In the genomic region with DNA sequence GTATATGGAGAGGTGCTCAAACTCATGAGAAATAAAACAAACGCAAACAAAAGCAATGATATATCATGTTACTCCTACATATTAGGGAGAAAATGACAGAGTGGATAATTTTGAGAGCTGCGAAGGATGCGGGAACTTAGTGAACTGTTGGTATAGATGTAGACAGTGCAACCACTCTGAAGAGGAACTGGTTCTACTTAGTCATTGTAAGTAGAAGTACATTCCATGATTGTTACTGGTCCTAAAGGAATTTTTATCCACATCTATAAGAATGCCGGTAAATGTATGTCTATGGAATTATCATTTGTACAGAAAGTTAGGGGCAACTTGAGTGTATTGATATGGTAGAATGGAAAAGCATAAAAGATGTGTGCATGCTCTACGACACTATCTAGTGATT, we compare ENCODE assay signal across 21 cellular contexts.
DNase-seq lines count a peak whose midpoint lies in the region; ATAC-seq and TF ChIP-seq lines count a peak whose summit lies in the region.
"Had no signal": no experiment of that assay in that cellular context is flagged by ENCODE, and none has a peak within 500 bp of the region (broad histone marks: within the 10 kb centered on the region; RNA-seq: fewer than 3 reads in every experiment).

No MANE protein-coding gene starts in this region.

- no peak overlapping the region for H2AK9ac ChIP-seq in IMR-90 (replicated peaks; ENCODE audit: low read depth, low read length, poor library complexity)

- ATAC-seq in DND-41 (ENCODE audit: insufficient read depth, low read depth), result no peak
- peak; percentile 55 for ATAC-seq in IMR-90 (ENCODE audit: low read depth)
- ATAC-seq in HG03097 (IDR thresholded peaks at IDR 0.05; ENCODE audit: low FRiP score, unreplicated experiment), result no peak
- ATAC-seq in HG03521 (IDR thresholded peaks at IDR 0.05; ENCODE audit: unreplicated experiment), result no peak
- ATAC-seq: K562, Right ventricle myocardium inferior had no signal

- TF ChIP-seq CTCF in DND-41 (IDR thresholded peaks at IDR 0.05; ENCODE audit: borderline replicate concordance, extremely low read depth, low read length, poor library complexity, severe bottlenecking) (no peak), IMR-90 (conservative IDR thresholded peaks at IDR 0.05; ENCODE audit: low read depth, low read length) (no peak), astrocyte of the spinal cord (IDR thresholded peaks at IDR 0.05; ENCODE audit: low read depth, low read length) (no peak), fibroblast of pulmonary artery (IDR thresholded peaks at IDR 0.05; ENCODE audit: low read length, missing control alignments) (no peak)

- H3K56ac ChIP-seq in IMR-90 (ENCODE audit: extremely low read depth, insufficient read depth, low read length), result no peak overlapping the region

- H3K79me2 ChIP-seq in DND-41 (ENCODE audit: insufficient read depth, low read length), result no peaks in the 10 kb centered on the region

- H4K91ac ChIP-seq in IMR-90 (ENCODE audit: insufficient read depth, low read depth, low read length), result no peak overlapping the region

- no peaks in the 10 kb centered on the region for H3K79me1 ChIP-seq in IMR-90 (ENCODE audit: low read depth in 1 of 2, low read length in 2 of 2)

- 0 out of 2 replicates have a peak overlapping the region, but pooled peaks have one; percentile 35 for H2AK5ac ChIP-seq in IMR-90 (ENCODE audit: low read depth, low read length)

- POLR2A ChIA-PET in IMR-90 (lab: Charles Lee; ENCODE audit: unreplicated experiment), result no interaction called here

- peak overlapping the region; percentile 84; the same call in 1 of the 2 replicates for H3K18ac ChIP-seq in IMR-90 (ENCODE audit: low read depth, low read length)

- no CpG with 5 or more reads among the region's 5 CpGs for WGBS in IMR-90 (ENCODE audit: extremely low coverage in 2 of 2, insufficient read length in 1 of 2), 2 experiments

- H3K4me2 ChIP-seq in DND-41 (ENCODE audit: insufficient read depth, low read length) (no peak overlapping the region), IMR-90 (ENCODE audit: low read depth, low read length) (no peak overlapping the region)

- 0 out of 2 replicates have a peak, but pooled peaks cover 4% of the 10 kb centered on the region for H3K9me1 ChIP-seq in IMR-90 (ENCODE audit: insufficient read depth, low read length)

- no peak overlapping the region; a peak in 2 of 4 replicates for H4K8ac ChIP-seq in IMR-90 (ENCODE audit: low read depth in 2 of 2, low read length in 2 of 2)

- H3K14ac ChIP-seq in IMR-90 (replicated peaks; ENCODE audit: low read depth, low read length), result no peak overlapping the region

- H3K27me3 ChIP-seq in DND-41 (ENCODE audit: insufficient read depth, low read length, poor library complexity) (no peaks in the 10 kb centered on the region), IMR-90 (ENCODE audit: control insufficient read depth, insufficient read depth, low read length) (no peaks in the 10 kb centered on the region)
- H3K27me3 ChIP-seq: BE2C, Peyer's patch, SJSA1 had no signal

- H2BK5ac ChIP-seq in IMR-90 (ENCODE audit: low read depth, low read length, poor library complexity, severe bottlenecking), result peak overlapping the region; percentile 91

- H4K5ac ChIP-seq in IMR-90 (ENCODE audit: low read depth, low read length), result no peak overlapping the region

- H2AFZ ChIP-seq in DND-41 (ENCODE audit: low read depth, low read length), result no peak overlapping the region
- H2AFZ ChIP-seq in IMR-90 (replicated peaks; ENCODE audit: low read length, poor library complexity), result no peak overlapping the region
- H2AFZ ChIP-seq: GM23248 had no signal

- intact Hi-C loops in IMR-90 (cut with micrococcal nuclease), result loop anchor here (10.0 kb wide), 1 partner anchor 502 kb away; no protein-coding TSS in a partner anchor

- peak overlapping the region; percentile 63; the same call in 1 of the 2 replicates for H2BK20ac ChIP-seq in IMR-90 (ENCODE audit: low read depth, low read length)

- H3K36me3 ChIP-seq in DND-41 (ENCODE audit: insufficient read depth, low read length), result no peaks in the 10 kb centered on the region
- H3K36me3 ChIP-seq in IMR-90 (ENCODE audit: control insufficient read depth, insufficient read depth, low read length), result no peaks in the 10 kb centered on the region
- H3K36me3 ChIP-seq: BE2C, Peyer's patch, SJSA1 had no signal

- no peak for TF ChIP-seq POLR2A in IMR-90 (IDR thresholded peaks at IDR 0.05; ENCODE audit: low read depth, low read length)

- H2BK15ac ChIP-seq in IMR-90 (ENCODE audit: low read depth, low read length), result peak overlapping the region; percentile 77; the same call in 1 of the 3 replicates

- no peak overlapping the region; the same call in 1 of the 2 replicates for H3K4ac ChIP-seq in IMR-90 (ENCODE audit: low read depth, low read length)

- peak overlapping the region; percentile 69 for H2BK120ac ChIP-seq in IMR-90 (ENCODE audit: low read depth, low read length)

- dilution Hi-C loops in IMR-90 (cut with HindIII; ENCODE audit: low sequenced_read_pairs, unreplicated experiment), result no loop called here

- no peak for DNase-seq in DND-41
- peak; percentile 68 for DNase-seq in IMR-90
- peak; percentile 8 for DNase-seq in astrocyte of the spinal cord (ENCODE audit: low read depth, low spot score)
- peak; percentile 10 for DNase-seq in fibroblast of pulmonary artery (ENCODE audit: low read depth)
- DNase-seq in germinal center (ENCODE audit: low spot score), result no peak
- DNase-seq in NCI-H146 treated with DMSO at 0.1 percent for 48 hours (lab: John Stamatoyannopoulos, UW; ENCODE audit: unreplicated experiment), result no peak
- DNase-seq: BE2C, DMS79, GDM1, GM23248, H9, NCI-H1092, NCI-H1436 treated with DMSO at 0.1 percent for 48 hours, NCI-H2029 treated with DMSO at 0.1 percent for 48 hours, NCI-H345, Peyer's patch had no signal

- CTCF ChIA-PET in IMR-90 (lab: Yijun Ruan, JAX), result no interaction called here

- H4K20me1 ChIP-seq in DND-41 (ENCODE audit: insufficient read depth, low read length) (no peaks in the 10 kb centered on the region), IMR-90 (ENCODE audit: insufficient read depth, low read length) (no peaks in the 10 kb centered on the region)

- in situ Hi-C loops in IMR-90 (cut with MboI; ENCODE audit: low sequenced_read_pairs), result no loop called here
- in situ Hi-C loops in astrocyte of the spinal cord (cut with HindIII; ENCODE audit: low sequenced_read_pairs), result no loop called here

- H3K9ac ChIP-seq in DND-41 (ENCODE audit: low read depth, low read length), result no peak overlapping the region
- no peak overlapping the region for H3K9ac ChIP-seq in IMR-90 (ENCODE audit: low read depth, low read length)
- H3K9ac ChIP-seq: GM23248 had no signal

- H3K4me1 ChIP-seq in DND-41 (ENCODE audit: insufficient read depth, low read length), result peaks cover 18% of the 10 kb centered on the region
- peaks cover 8% of the 10 kb centered on the region for H3K4me1 ChIP-seq in IMR-90 (ENCODE audit: control insufficient read depth, insufficient read depth, low read length)
- H3K4me1 ChIP-seq: BE2C, Peyer's patch had no signal

- H3K9me3 ChIP-seq in DND-41 (ENCODE audit: insufficient read depth, low read length, severe bottlenecking) (no peaks in the 10 kb centered on the region), IMR-90 (ENCODE audit: control insufficient read depth, insufficient read depth, low read length) (no peaks in the 10 kb centered on the region)
- H3K9me3 ChIP-seq: BE2C, Peyer's patch, SJSA1 had no signal

- no peak overlapping the region for H3K4me3 ChIP-seq in DND-41 (ENCODE audit: low read depth in 1 of 2, low read length in 2 of 2)
- H3K4me3 ChIP-seq in IMR-90 (ENCODE audit: insufficient read depth, low read depth, low read length), result no peak overlapping the region
- no peak overlapping the region for H3K4me3 ChIP-seq in astrocyte of the spinal cord (ENCODE audit: low read depth, low read length)
- H3K4me3 ChIP-seq in fibroblast of pulmonary artery (replicated peaks; ENCODE audit: low read depth, low read length), result no peak overlapping the region
- H3K4me3 ChIP-seq: GM23248, K562, Peyer's patch, SJSA1 had no signal

- no peak for TF ChIP-seq RAD21 in IMR-90 (IDR thresholded peaks at IDR 0.05; ENCODE audit: low read length)

- H3K23ac ChIP-seq in IMR-90 (ENCODE audit: low read depth, low read length), result 0 out of 2 replicates have a peak overlapping the region, but pooled peaks have one; percentile 30

- peak overlapping the region; percentile 9; the same call in 1 of the 2 replicates for H3K27ac ChIP-seq in DND-41 (ENCODE audit: low read length)
- no peak overlapping the region for H3K27ac ChIP-seq in IMR-90 (ENCODE audit: insufficient read depth, low read length)
- H3K27ac ChIP-seq: GM23248, Peyer's patch, SJSA1 had no signal

- no TSS peak for BruUV-seq in IMR-90 (replicated peaks; lab: Mats Ljungman, UMichigan)

TF ChIP-seq in IMR-90, 13 proteins besides CTCF, POLR2A, EP300 and RAD21:
- TF ChIP-seq FOS (IDR thresholded peaks at IDR 0.05; ENCODE audit: low read depth, low read length), result no peak
- TF ChIP-seq SMC3 (IDR thresholded peaks at IDR 0.05; ENCODE audit: low read depth, low read length), result no peak
- no peak for TF ChIP-seq CHD1 (IDR thresholded peaks at IDR 0.05; ENCODE audit: low read depth, low read length)
- no peak for TF ChIP-seq RCOR1 (IDR thresholded peaks at IDR 0.05; ENCODE audit: insufficient replicate concordance, low read length)
- TF ChIP-seq NFE2L2 (IDR thresholded peaks at IDR 0.05; ENCODE audit: low read depth, low read length), result no peak
- TF ChIP-seq, protein P1, sequence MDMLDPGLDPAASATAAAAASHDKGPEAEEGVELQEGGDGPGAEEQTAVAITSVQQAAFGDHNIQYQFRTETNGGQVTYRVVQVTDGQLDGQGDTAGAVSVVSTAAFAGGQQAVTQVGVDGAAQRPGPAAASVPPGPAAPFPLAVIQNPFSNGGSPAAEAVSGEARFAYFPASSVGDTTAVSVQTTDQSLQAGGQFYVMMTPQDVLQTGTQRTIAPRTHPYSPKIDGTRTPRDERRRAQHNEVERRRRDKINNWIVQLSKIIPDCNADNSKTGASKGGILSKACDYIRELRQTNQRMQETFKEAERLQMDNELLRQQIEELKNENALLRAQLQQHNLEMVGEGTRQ (IDR thresholded peaks at IDR 0.05; ENCODE audit: low read depth, low read length), result no peak

Comparison
In these comparisons a context has a peak if more than half of its experiments do, and no peak if none do; other contexts are left out.
1. DNase-seq: peak in IMR-90 (single experiment), astrocyte of the spinal cord (single experiment) and fibroblast of pulmonary artery (single experiment); none in DND-41 (single experiment), germinal center (single experiment) and NCI-H146 treated with DMSO at 0.1 percent for 48 hours (single experiment).